Comparison of ENCODE assay signal across 20 cellular contexts in the genomic region with DNA sequence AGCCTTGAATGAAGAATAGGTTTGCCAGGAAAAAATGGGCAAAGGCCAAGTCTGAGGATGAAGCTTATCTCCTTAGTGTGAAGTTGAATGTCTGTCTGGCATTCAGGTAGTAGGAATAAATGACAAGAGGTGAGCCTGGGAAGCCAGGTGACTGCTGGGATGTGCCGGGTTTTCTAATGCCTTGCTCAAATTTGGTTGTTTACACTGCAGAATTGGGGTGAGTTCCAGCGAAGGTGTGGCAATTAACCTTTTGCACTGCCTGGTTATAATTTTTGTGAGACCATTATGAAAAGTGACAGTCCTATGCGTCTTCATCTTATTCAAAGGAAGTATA.
DNase-seq lines count a peak whose midpoint lies in the region; ATAC-seq and TF ChIP-seq lines count a peak whose summit lies in the region.
"Had no signal": no experiment of that assay in that cellular context is flagged by ENCODE, and none has a peak within 500 bp of the region (broad histone marks: within the 10 kb centered on the region; RNA-seq: fewer than 3 reads in every experiment).

No MANE protein-coding gene starts in this region.

- no peak for TF ChIP-seq POLR2A in esophagus muscularis mucosa (IDR thresholded peaks at IDR 0.05; ENCODE audit: low read depth)

- H3K27ac Mint-ChIP-seq in type B pancreatic cell = peak overlapping the region; percentile 45
- H3K27ac Mint-ChIP-seq: CD14-positive monocyte; CD4-positive, alpha-beta memory T cell; H9 had no signal

- no peak for TF ChIP-seq CTCF in left lung (IDR thresholded peaks at IDR 0.05)
- no peak for TF ChIP-seq CTCF in type B pancreatic cell (conservative IDR thresholded peaks at IDR 0.05)
- TF ChIP-seq CTCF in GM20000 (IDR thresholded peaks at IDR 0.05; ENCODE audit: extremely low read depth, missing control alignments) = no peak
- no peak for TF ChIP-seq CTCF in mucosa of descending colon (IDR thresholded peaks at IDR 0.05)
- no peak for TF ChIP-seq CTCF in esophagus muscularis mucosa (IDR thresholded peaks at IDR 0.05)

- no peaks in the 10 kb centered on the region for H3K36me3 ChIP-seq in left lung
- no peaks in the 10 kb centered on the region for H3K36me3 ChIP-seq in mucosa of descending colon (ENCODE audit: low read depth)
- no peaks in the 10 kb centered on the region for H3K36me3 ChIP-seq in esophagus muscularis mucosa
- H3K36me3 ChIP-seq: BLaER1 had no signal

- ATAC-seq in left lung (peak; percentile 50), mucosa of descending colon (no peak)
- ATAC-seq: A549, GM12878 had no signal

- peak; percentile 27 for DNase-seq in NCI-H748 (lab: John Stamatoyannopoulos, UW; ENCODE audit: unreplicated experiment)
- no peak for DNase-seq in NCI-H748 treated with DMSO at 0.1 percent for 48 hours (lab: John Stamatoyannopoulos, UW)
- no peak for DNase-seq in left lung
- DNase-seq in type B pancreatic cell (ENCODE audit: extremely low spot score, unreplicated experiment) = no peak
- DNase-seq in GM20000 (ENCODE audit: low spot score) = no peak
- no peak for DNase-seq in mucosa of descending colon
- no peak for DNase-seq in esophagus muscularis mucosa (ENCODE audit: extremely low spot score)
- DNase-seq: AML-193; Calu3; CD4-positive, alpha-beta memory T cell; DMS 273 treated with DMSO at 0.1 percent for 48 hours; DMS53; DND-41; EL; H9 had no signal

- no peaks in the 10 kb centered on the region for H3K27me3 ChIP-seq in left lung
- H3K27me3 ChIP-seq in esophagus muscularis mucosa = no peaks in the 10 kb centered on the region
- H3K27me3 ChIP-seq: BLaER1 had no signal

- peaks cover 10% of the 10 kb centered on the region for H3K4me1 Mint-ChIP-seq in type B pancreatic cell (ENCODE audit: unreplicated experiment)
- H3K4me1 Mint-ChIP-seq: CD14-positive monocyte; CD4-positive, alpha-beta memory T cell had no signal

- H3K36me3 Mint-ChIP-seq in type B pancreatic cell = no peaks in the 10 kb centered on the region
- H3K36me3 Mint-ChIP-seq: CD14-positive monocyte; CD4-positive, alpha-beta memory T cell had no signal

- peaks cover 3% of the 10 kb centered on the region for H3K9me3 Mint-ChIP-seq in type B pancreatic cell
- H3K9me3 Mint-ChIP-seq: H9 had no signal

- H3K9me3 ChIP-seq in left lung (no peaks in the 10 kb centered on the region), mucosa of descending colon (no peaks in the 10 kb centered on the region), esophagus muscularis mucosa (no peaks in the 10 kb centered on the region)
- H3K9me3 ChIP-seq: A549, BLaER1 had no signal

- intact Hi-C loops in left lung (cut with DNase I) (no loop called here), mucosa of descending colon (cut with DNase I, micrococcal nuclease) (no loop called here), esophagus muscularis mucosa (cut with DNase I) (no loop called here)

- peaks cover 14% of the 10 kb centered on the region for H3K27me3 Mint-ChIP-seq in type B pancreatic cell

- no peak for TF ChIP-seq EP300 in esophagus muscularis mucosa (IDR thresholded peaks at IDR 0.05)

- H3K4me3 Mint-ChIP-seq in type B pancreatic cell = no peak overlapping the region
- H3K4me3 Mint-ChIP-seq: CD14-positive monocyte; CD4-positive, alpha-beta memory T cell; H9 had no signal

- no peak overlapping the region for H3K4me3 ChIP-seq in left lung
- H3K4me3 ChIP-seq in mucosa of descending colon = no peak overlapping the region
- no peak overlapping the region for H3K4me3 ChIP-seq in esophagus muscularis mucosa
- H3K4me3 ChIP-seq: A549, BLaER1, GM12878 had no signal

- WGBS in esophagus muscularis mucosa = 84% methylated on average over 3 of the region's 3 CpGs

- peaks cover 0 to 10% of the 10 kb centered on the region in 2 donors for H3K4me1 ChIP-seq in left lung
- H3K4me1 ChIP-seq in mucosa of descending colon (ENCODE audit: low read depth) = no peaks in the 10 kb centered on the region
- peaks cover 0 to 5% (median 0%) of the 10 kb centered on the region in 4 donors for H3K4me1 ChIP-seq in esophagus muscularis mucosa
- H3K4me1 ChIP-seq: A549, BLaER1 had no signal

- H3K27ac ChIP-seq in left lung (no peak overlapping the region), esophagus muscularis mucosa (replicated peaks in 1 of 4) (no peak overlapping the region)
- H3K27ac ChIP-seq: 22Rv1, A549, BLaER1 had no signal
